ENCODE assay signal across 17 cellular contexts in genomic region chr5:159045165-159045811, GRCh38. TPM values are rescaled to one million over a fixed set of nuclear protein-coding genes. Genes with fewer than 3 reads are reported as not detected.
"Had no signal": no experiment of that assay in that cellular context is flagged by ENCODE, and none has a peak within 500 bp of the region (broad histone marks: within the 10 kb centered on the region; RNA-seq: fewer than 3 reads in every experiment).

No MANE protein-coding gene starts in this region.

- H3K4me3 Mint-ChIP-seq: activated CD4-positive, alpha-beta T cell treated with anti-CD3 and anti-CD28 coated beads, Interleukin-2, amount 10 ng/mL, durations not matched to agents 7 days and 5 days; activated T-cell treated with anti-CD3 and anti-CD28 coated beads, Interleukin-2, amount 50 U/mL, for 4 hours; neural crest cell; T-cell; type B pancreatic cell had no signal

- DNase-seq: activated CD4-positive, alpha-beta T cell treated with anti-CD3 and anti-CD28 coated beads, Interleukin-2, amount 10 ng/mL, durations not matched to agents 7 days and 5 days; activated CD8-positive, alpha-beta memory T cell treated with anti-CD3 and anti-CD28 coated beads, Interleukin-2, amount 50 U/mL, for 4 hours; activated effector memory CD4-positive, alpha-beta T cell treated with Interleukin-2 at 50 U/mL for 16 hours; activated naive CD4-positive, alpha-beta T cell treated with anti-CD3 and anti-CD28 coated beads, Interleukin-2, amount 50 U/mL, for 16 hours; activated T-cell treated with anti-CD3 and anti-CD28 coated beads, Interleukin-2, amount 50 U/mL, for 4 hours; aorta; midbrain; stimulated activated naive CD8-positive, alpha-beta T cell treated with anti-CD3 and anti-CD28 coated beads, Interleukin-15, Interleukin-2, amounts not matched to agents 100 U/mL and 50 U/mL, for 24 hours; T-cell had no signal

- H3K36me3 Mint-ChIP-seq: T-cell had no signal

- ATAC-seq: activated T-cell treated with anti-CD3 and anti-CD28 coated beads, Interleukin-2, amount 50 U/mL, for 4 hours; stimulated activated naive CD8-positive, alpha-beta T cell treated with anti-CD3 and anti-CD28 coated beads, Interleukin-15, Interleukin-2, amounts not matched to agents 100 U/mL and 50 U/mL, for 24 hours; T-cell had no signal

- H3K9me3 Mint-ChIP-seq: activated CD4-positive, alpha-beta T cell treated with anti-CD3 and anti-CD28 coated beads, Interleukin-2, amount 10 ng/mL, durations not matched to agents 7 days and 5 days; activated T-cell treated with anti-CD3 and anti-CD28 coated beads, Interleukin-2, amount 50 U/mL, for 4 hours; T-cell; type B pancreatic cell had no signal

- FAIRE-seq: frontal cortex, keratinocyte had no signal

- H3K4me3 ChIP-seq: coronary artery, lung had no signal

- H3K27ac Mint-ChIP-seq: activated CD4-positive, alpha-beta T cell treated with anti-CD3 and anti-CD28 coated beads, Interleukin-2, amount 10 ng/mL, durations not matched to agents 7 days and 5 days; progenitor cell of endocrine pancreas; T-cell; type B pancreatic cell had no signal

RNA-seq across cellular contexts. Expression of gene EBF1, which starts 54.4 kb away (rescaled TPM):
- total RNA-seq: epithelial cell of proximal tubule had no signal
